Comparison of ENCODE assay signal across 1 cellular context in the genomic region with DNA sequence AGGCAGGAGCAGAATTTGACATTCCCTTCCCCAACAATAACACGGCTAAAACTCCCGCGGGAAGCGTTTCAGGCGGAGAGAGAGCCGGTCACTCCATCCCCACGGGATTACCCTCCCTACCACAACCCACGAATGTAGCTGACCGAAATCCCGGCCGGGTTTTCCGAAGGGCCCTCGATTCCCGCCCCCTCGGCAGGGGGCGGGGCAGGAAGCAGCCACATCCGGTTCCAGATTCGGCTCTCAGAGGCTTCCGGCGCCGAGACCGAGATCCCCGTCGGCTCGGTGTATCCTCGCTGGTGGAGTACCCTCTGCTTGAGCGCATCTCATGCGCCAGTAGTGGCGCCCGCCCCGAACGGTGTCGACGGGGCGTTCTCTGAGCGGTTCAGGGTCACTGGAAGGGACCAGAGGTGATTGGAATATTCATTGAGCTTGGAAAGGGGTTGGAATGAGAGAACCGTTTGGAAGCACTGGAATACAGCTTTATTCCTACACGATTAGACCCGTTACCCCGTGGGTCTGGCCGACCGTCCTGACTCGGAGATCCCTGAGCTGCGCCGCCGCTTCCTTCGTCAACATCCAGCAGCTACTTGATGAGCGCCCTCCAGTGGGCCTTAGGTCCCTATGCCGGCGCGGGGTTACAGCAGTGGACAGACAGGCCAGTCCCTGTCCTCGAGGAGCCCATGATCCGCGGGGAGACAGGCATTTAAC.
TF ChIP-seq lines count a peak whose summit lies in the region.

No MANE protein-coding gene starts in this region.

TF ChIP-seq in K562, 482 proteins besides CTCF, POLR2A, EP300 and RAD21 (continued from another document and continues in another):
- no peak for TF ChIP-seq BRF2 (IDR thresholded peaks at IDR 0.05; ENCODE audit: borderline replicate concordance, insufficient read depth, insufficient read length)
- no peak; the same call in 1 of the 2 replicates for TF ChIP-seq TGIF2 (CRISPR knock-in tag; IDR thresholded peaks at IDR 0.05)
- TF ChIP-seq TARDBP (IDR thresholded peaks at IDR 0.05) = peak; percentile 23; the same call in 1 of the 2 replicates
- TF ChIP-seq FOXJ2 (tag; IDR thresholded peaks at IDR 0.05) = peak; percentile 89; the same call in 1 of the 2 replicates
- TF ChIP-seq SUPT5H (IDR thresholded peaks at IDR 0.05) = peak; percentile 99
- peak; percentile 61 for TF ChIP-seq HNRNPLL (IDR thresholded peaks at IDR 0.05; ENCODE audit: low read depth, low read length, poor library complexity, severe bottlenecking)
- TF ChIP-seq DIDO1 (tag; IDR thresholded peaks at IDR 0.05; ENCODE audit: low read depth) = no peak
- TF ChIP-seq THRA (IDR thresholded peaks at IDR 0.05) = no peak
- no peak for TF ChIP-seq ZNF77 (CRISPR knock-in tag; IDR thresholded peaks at IDR 0.05)
- no peak for TF ChIP-seq POLR3A (IDR thresholded peaks at IDR 0.05; ENCODE audit: borderline replicate concordance, extremely low read depth, insufficient read depth, insufficient read length)
- TF ChIP-seq PPARD (CRISPR knock-in tag; IDR thresholded peaks at IDR 0.05) = no peak
- TF ChIP-seq SMAD1 (IDR thresholded peaks at IDR 0.05; ENCODE audit: low read depth, low read length, partially characterized antibody) = peak; percentile 93
- TF ChIP-seq ZC3H4 (CRISPR knock-in tag; IDR thresholded peaks at IDR 0.05; ENCODE audit: borderline replicate concordance) = no peak
- TF ChIP-seq PKNOX1 (IDR thresholded peaks at IDR 0.05) = peak; percentile 85
- peak; percentile 12; the same call in 1 of the 2 replicates for TF ChIP-seq ZBTB7A (IDR thresholded peaks at IDR 0.05; ENCODE audit: borderline replicate concordance, control insufficient read depth, low read depth, low read length)
- 0 out of 2 replicates have a peak, but pooled peaks have one; percentile 25 for TF ChIP-seq ZNF407 (IDR thresholded peaks at IDR 0.05; ENCODE audit: low read depth)
- no peak for TF ChIP-seq SMAD2 (IDR thresholded peaks at IDR 0.05; ENCODE audit: low read depth, low read length)
- TF ChIP-seq ZNF57 (CRISPR knock-in tag; IDR thresholded peaks at IDR 0.05) = no peak
- TF ChIP-seq PHB2 (IDR thresholded peaks at IDR 0.05; ENCODE audit: low read depth) = no peak
- TF ChIP-seq ZNF146 (CRISPR knock-in tag; IDR thresholded peaks at IDR 0.05; ENCODE audit: unreplicated experiment) = no peak
- no peak for TF ChIP-seq MCM2 (IDR thresholded peaks at IDR 0.05; ENCODE audit: low read depth)
- no peak for TF ChIP-seq KHSRP (IDR thresholded peaks at IDR 0.05)
- no peak for TF ChIP-seq KLF16 (IDR thresholded peaks at IDR 0.05)
- TF ChIP-seq FOXM1 (IDR thresholded peaks at IDR 0.05; ENCODE audit: low read depth) = peak; percentile 80
- TF ChIP-seq FOXM1 (CRISPR knock-in tag; IDR thresholded peaks at IDR 0.05; ENCODE audit: low read depth) = peak; percentile 33; the same call in 1 of the 2 replicates
- no peak; the same call in 1 of the 2 replicates for TF ChIP-seq ZNF76 (CRISPR knock-in tag; IDR thresholded peaks at IDR 0.05; ENCODE audit: borderline replicate concordance)
- 0 out of 2 replicates have a peak, but pooled peaks have one; percentile 78 for TF ChIP-seq ZNF431 (CRISPR knock-in tag; IDR thresholded peaks at IDR 0.05)
- TF ChIP-seq YBX1 (IDR thresholded peaks at IDR 0.05) = no peak
- TF ChIP-seq SRSF9 (IDR thresholded peaks at IDR 0.05; ENCODE audit: borderline replicate concordance, low read depth, low read length) = no peak
- TF ChIP-seq ZKSCAN8 (CRISPR knock-in tag; IDR thresholded peaks at IDR 0.05) = no peak
- TF ChIP-seq, protein P1, sequence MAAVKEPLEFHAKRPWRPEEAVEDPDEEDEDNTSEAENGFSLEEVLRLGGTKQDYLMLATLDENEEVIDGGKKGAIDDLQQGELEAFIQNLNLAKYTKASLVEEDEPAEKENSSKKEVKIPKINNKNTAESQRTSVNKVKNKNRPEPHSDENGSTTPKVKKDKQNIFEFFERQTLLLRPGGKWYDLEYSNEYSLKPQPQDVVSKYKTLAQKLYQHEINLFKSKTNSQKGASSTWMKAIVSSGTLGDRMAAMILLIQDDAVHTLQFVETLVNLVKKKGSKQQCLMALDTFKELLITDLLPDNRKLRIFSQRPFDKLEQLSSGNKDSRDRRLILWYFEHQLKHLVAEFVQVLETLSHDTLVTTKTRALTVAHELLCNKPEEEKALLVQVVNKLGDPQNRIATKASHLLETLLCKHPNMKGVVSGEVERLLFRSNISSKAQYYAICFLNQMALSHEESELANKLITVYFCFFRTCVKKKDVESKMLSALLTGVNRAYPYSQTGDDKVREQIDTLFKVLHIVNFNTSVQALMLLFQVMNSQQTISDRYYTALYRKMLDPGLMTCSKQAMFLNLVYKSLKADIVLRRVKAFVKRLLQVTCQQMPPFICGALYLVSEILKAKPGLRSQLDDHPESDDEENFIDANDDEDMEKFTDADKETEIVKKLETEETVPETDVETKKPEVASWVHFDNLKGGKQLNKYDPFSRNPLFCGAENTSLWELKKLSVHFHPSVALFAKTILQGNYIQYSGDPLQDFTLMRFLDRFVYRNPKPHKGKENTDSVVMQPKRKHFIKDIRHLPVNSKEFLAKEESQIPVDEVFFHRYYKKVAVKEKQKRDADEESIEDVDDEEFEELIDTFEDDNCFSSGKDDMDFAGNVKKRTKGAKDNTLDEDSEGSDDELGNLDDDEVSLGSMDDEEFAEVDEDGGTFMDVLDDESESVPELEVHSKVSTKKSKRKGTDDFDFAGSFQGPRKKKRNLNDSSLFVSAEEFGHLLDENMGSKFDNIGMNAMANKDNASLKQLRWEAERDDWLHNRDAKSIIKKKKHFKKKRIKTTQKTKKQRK (IDR thresholded peaks at IDR 0.05; ENCODE audit: borderline replicate concordance, low read depth, low read length) = no peak
- TF ChIP-seq, protein P2, sequence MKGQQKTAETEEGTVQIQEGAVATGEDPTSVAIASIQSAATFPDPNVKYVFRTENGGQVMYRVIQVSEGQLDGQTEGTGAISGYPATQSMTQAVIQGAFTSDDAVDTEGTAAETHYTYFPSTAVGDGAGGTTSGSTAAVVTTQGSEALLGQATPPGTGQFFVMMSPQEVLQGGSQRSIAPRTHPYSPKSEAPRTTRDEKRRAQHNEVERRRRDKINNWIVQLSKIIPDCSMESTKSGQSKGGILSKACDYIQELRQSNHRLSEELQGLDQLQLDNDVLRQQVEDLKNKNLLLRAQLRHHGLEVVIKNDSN (CRISPR knock-in tag; IDR thresholded peaks at IDR 0.05) = 0 out of 2 replicates have a peak, but pooled peaks have one; percentile 36
- TF ChIP-seq, protein P3, sequence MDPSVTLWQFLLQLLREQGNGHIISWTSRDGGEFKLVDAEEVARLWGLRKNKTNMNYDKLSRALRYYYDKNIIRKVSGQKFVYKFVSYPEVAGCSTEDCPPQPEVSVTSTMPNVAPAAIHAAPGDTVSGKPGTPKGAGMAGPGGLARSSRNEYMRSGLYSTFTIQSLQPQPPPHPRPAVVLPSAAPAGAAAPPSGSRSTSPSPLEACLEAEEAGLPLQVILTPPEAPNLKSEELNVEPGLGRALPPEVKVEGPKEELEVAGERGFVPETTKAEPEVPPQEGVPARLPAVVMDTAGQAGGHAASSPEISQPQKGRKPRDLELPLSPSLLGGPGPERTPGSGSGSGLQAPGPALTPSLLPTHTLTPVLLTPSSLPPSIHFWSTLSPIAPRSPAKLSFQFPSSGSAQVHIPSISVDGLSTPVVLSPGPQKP (CRISPR knock-in tag; IDR thresholded peaks at IDR 0.05) = no peak
- no peak for TF ChIP-seq BCL6 (CRISPR knock-in tag; IDR thresholded peaks at IDR 0.05)
- no peak for TF ChIP-seq HNRNPK (IDR thresholded peaks at IDR 0.05; ENCODE audit: low read depth, low read length, poor library complexity, severe bottlenecking)
- TF ChIP-seq, protein P4, sequence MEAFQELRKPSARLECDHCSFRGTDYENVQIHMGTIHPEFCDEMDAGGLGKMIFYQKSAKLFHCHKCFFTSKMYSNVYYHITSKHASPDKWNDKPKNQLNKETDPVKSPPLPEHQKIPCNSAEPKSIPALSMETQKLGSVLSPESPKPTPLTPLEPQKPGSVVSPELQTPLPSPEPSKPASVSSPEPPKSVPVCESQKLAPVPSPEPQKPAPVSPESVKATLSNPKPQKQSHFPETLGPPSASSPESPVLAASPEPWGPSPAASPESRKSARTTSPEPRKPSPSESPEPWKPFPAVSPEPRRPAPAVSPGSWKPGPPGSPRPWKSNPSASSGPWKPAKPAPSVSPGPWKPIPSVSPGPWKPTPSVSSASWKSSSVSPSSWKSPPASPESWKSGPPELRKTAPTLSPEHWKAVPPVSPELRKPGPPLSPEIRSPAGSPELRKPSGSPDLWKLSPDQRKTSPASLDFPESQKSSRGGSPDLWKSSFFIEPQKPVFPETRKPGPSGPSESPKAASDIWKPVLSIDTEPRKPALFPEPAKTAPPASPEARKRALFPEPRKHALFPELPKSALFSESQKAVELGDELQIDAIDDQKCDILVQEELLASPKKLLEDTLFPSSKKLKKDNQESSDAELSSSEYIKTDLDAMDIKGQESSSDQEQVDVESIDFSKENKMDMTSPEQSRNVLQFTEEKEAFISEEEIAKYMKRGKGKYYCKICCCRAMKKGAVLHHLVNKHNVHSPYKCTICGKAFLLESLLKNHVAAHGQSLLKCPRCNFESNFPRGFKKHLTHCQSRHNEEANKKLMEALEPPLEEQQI (IDR thresholded peaks at IDR 0.05) = no peak
- 0 out of 2 replicates have a peak, but pooled peaks have one; percentile 7 for TF ChIP-seq ZNF436 (CRISPR knock-in tag; IDR thresholded peaks at IDR 0.05)
- 0 out of 2 replicates have a peak, but pooled peaks have one; percentile 45 for TF ChIP-seq ZKSCAN1 (IDR thresholded peaks at IDR 0.05; ENCODE audit: low read depth, low read length)
- peak; percentile 49 for TF ChIP-seq ELF2 (CRISPR knock-in tag; IDR thresholded peaks at IDR 0.05)
